Comparison of ENCODE assay signal across 9 cellular contexts in the genomic region with DNA sequence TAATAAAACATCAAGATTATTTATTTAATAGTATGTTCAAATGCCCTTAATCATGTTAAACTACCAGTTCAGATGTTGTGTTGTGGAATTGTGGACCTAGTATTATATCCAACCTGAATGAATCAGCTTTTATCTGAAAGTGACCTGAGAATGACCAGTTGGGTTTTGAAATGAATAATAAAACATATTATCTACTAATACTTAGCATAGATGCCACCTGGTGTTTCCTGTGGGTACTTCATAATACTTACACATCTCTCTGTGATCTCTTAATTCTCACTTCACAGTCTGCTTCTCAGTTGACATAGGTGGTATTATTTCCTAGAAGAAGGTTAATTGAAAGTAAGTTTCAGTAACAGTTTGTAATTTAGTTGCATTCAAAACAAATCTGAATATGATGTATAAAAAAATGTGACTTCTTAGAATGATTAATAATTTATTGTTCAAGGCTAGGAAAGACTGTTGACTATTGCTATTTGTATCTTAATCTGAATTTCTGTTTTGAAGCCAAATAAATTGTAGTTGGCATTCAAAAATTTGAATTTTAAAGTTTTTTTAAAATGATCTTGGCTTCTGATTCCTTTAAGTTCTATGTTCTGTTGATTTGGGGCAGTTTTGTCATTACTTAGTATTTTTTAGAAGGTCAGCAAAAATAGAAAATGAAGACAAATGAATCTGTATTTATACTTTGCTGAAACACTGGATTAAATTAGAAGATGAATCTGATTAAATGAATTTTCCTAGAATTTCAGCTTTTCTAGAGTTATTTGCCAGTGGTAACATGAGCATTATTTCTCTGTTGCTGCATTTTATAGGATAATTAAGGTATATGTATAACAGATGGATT. TPM values are rescaled to one million over a fixed set of nuclear protein-coding genes. Genes with fewer than 3 reads are reported as not detected.
DNase-seq lines count a peak whose midpoint lies in the region; ATAC-seq and TF ChIP-seq lines count a peak whose summit lies in the region.
"Had no signal": no experiment of that assay in that cellular context is flagged by ENCODE, and none has a peak within 500 bp of the region (broad histone marks: within the 10 kb centered on the region; RNA-seq: fewer than 3 reads in every experiment).

No MANE protein-coding gene starts in this region.

- TF ChIP-seq EP300 in suprapubic skin (IDR thresholded peaks at IDR 0.05) = no peak

- TF ChIP-seq POLR2A in HCT116 (IDR thresholded peaks at IDR 0.05; ENCODE audit: borderline replicate concordance, extremely low read depth, insufficient read depth, insufficient read length) = no peak
- TF ChIP-seq POLR2A in suprapubic skin (IDR thresholded peaks at IDR 0.05) = no peak

- intact Hi-C loops in HCT116 (cut with micrococcal nuclease) = loop anchor here (2.0 to 5.0 kb wide), 2 partner anchors 129 to 212 kb away; no protein-coding TSS in a partner anchor

- BruUV-seq in HCT116 (replicated peaks; lab: Mats Ljungman, UMichigan) = no TSS peak

- peak overlapping the region; percentile 45 for H3K27ac Mint-ChIP-seq in activated naive CD8-positive, alpha-beta T cell treated with anti-CD3 and anti-CD28 coated beads for 36 hours

- H3K9me3 ChIP-seq in HCT116 (ENCODE audit: control insufficient read depth in 1 of 2, insufficient read depth in 1 of 2, low read depth in 1 of 2, low read length in 2 of 2) = no peaks in the 10 kb centered on the region
- H3K9me3 ChIP-seq in suprapubic skin = no peaks in the 10 kb centered on the region
- H3K9me3 ChIP-seq: SJCRH30 had no signal

- H3K9me3 Mint-ChIP-seq in activated naive CD8-positive, alpha-beta T cell treated with anti-CD3 and anti-CD28 coated beads for 36 hours = no peaks in the 10 kb centered on the region

- peaks cover 18% of the 10 kb centered on the region for H3K36me3 Mint-ChIP-seq in activated naive CD8-positive, alpha-beta T cell treated with anti-CD3 and anti-CD28 coated beads for 36 hours

- no peak overlapping the region for H3K4me3 Mint-ChIP-seq in activated naive CD8-positive, alpha-beta T cell treated with anti-CD3 and anti-CD28 coated beads for 36 hours

- peak; percentile 80 for ATAC-seq in HCT116

- no peak overlapping the region for H3K27ac ChIP-seq in HCT116 (ENCODE audit: low read depth, low read length)
- no peak overlapping the region for H3K27ac ChIP-seq in suprapubic skin
- H3K27ac ChIP-seq: SJCRH30 had no signal

- H4K20me1 ChIP-seq in HCT116 (ENCODE audit: insufficient read depth) = no peaks in the 10 kb centered on the region

- H3K9me2 ChIP-seq in HCT116 (ENCODE audit: insufficient read depth) = no peaks in the 10 kb centered on the region

- TF ChIP-seq CTCF in AG09309 (IDR thresholded peaks at IDR 0.05; ENCODE audit: control insufficient read depth, insufficient read depth, low read depth, low read length, missing control alignments) (peak; percentile 49), GM10248 (IDR thresholded peaks at IDR 0.05; ENCODE audit: control extremely low read depth, extremely low read depth, low read depth, missing control alignments) (peak; percentile 43), HCT116 (IDR thresholded peaks at IDR 0.05 in 2 of 3, conservative IDR thresholded peaks at IDR 0.05 in 1 of 3; ENCODE audit: borderline replicate concordance in 1 of 3, insufficient read depth in 1 of 3, low read depth in 2 of 3, low read length in 2 of 3) (peak; percentile 50 to 75 (median 61); a peak in 5 of 6 replicates), suprapubic skin (IDR thresholded peaks at IDR 0.05) (peak; percentile 44 to 49)

- no peak overlapping the region for H3K4me2 ChIP-seq in HCT116 (ENCODE audit: low read length)

- H3K27me3 ChIP-seq in HCT116 (ENCODE audit: insufficient read depth, low read length) = no peaks in the 10 kb centered on the region
- H3K27me3 ChIP-seq in suprapubic skin = no peaks in the 10 kb centered on the region
- H3K27me3 ChIP-seq: SJCRH30 had no signal

- TF ChIP-seq RAD21 in HCT116 (IDR thresholded peaks at IDR 0.05; ENCODE audit: low read depth) = peak; percentile 69

- RAD21 ChIA-PET in HCT116 (lab: Charles Lee; ENCODE audit: low non-redundant PET in 1 of 2, low total read pairs in 2 of 2, uncharacterized antibody in 2 of 2, unreplicated experiment in 2 of 2) = no interaction called here

- no peaks in the 10 kb centered on the region for H3K27me3 Mint-ChIP-seq in activated naive CD8-positive, alpha-beta T cell treated with anti-CD3 and anti-CD28 coated beads for 36 hours

- H3K4me3 ChIP-seq in AG09309 (ENCODE audit: control insufficient read depth, low read depth, low read length) = no peak overlapping the region
- no peak overlapping the region for H3K4me3 ChIP-seq in HCT116 (replicated peaks in 1 of 2; ENCODE audit: low read depth in 1 of 2, low read length in 2 of 2)
- H3K4me3 ChIP-seq in suprapubic skin = no peak overlapping the region
- H3K4me3 ChIP-seq: SJCRH30 had no signal

- H3K9ac ChIP-seq in HCT116 (ENCODE audit: low read length) = no peak overlapping the region

- H3K79me2 ChIP-seq in HCT116 (ENCODE audit: insufficient read depth, low read length) = no peaks in the 10 kb centered on the region; the same call in 1 of the 2 replicates

- H3K4me1 Mint-ChIP-seq in activated naive CD8-positive, alpha-beta T cell treated with anti-CD3 and anti-CD28 coated beads for 36 hours = peaks cover 12% of the 10 kb centered on the region

- no peak overlapping the region for H2AFZ ChIP-seq in HCT116 (ENCODE audit: low read depth, low read length, poor library complexity, severe bottlenecking)

- H3K36me3 ChIP-seq in HCT116 (ENCODE audit: control insufficient read depth in 1 of 2, insufficient read depth in 2 of 2, low read length in 2 of 2) = peaks cover 4 to 6% of the 10 kb centered on the region in 2 experiments; a peak in 1 of 4 replicates
- H3K36me3 ChIP-seq in suprapubic skin = peaks cover 55% of the 10 kb centered on the region

- DNase-seq in AG09309 (ENCODE audit: low read depth) (peak; percentile 23), GM10248 (ENCODE audit: extremely low spot score) (peak; percentile 44), HCT116 (ENCODE audit: low read depth, low spot score) (peak; percentile 31), MV-4-11 (lab: John Stamatoyannopoulos, UW) (peak; percentile 36), inferior parietal cortex (ENCODE audit: extremely low spot score) (peak; percentile 72), suprapubic skin (ENCODE audit: low spot score in 2 of 2) (no peak), NCI-H128 (lab: John Stamatoyannopoulos, UW; ENCODE audit: unreplicated experiment) (no peak)
- no peak for DNase-seq in activated naive CD8-positive, alpha-beta T cell treated with anti-CD3 and anti-CD28 coated beads for 36 hours

- H3K4me1 ChIP-seq in HCT116 (ENCODE audit: control insufficient read depth in 1 of 2, insufficient read depth in 2 of 2, low read length in 2 of 2) (no peaks in the 10 kb centered on the region), suprapubic skin (no peaks in the 10 kb centered on the region)
- H3K4me1 ChIP-seq: SJCRH30 had no signal

- CTCF ChIA-PET in GM10248 (lab: Yijun Ruan, JAX) (interaction anchor here (0.6 to 8.7 kb wide), 13 partner anchors 9 to 145 kb away, joined by 3 to 80 read pairs (median 3); a partner anchor contains a TSS), HCT116 (lab: Charles Lee) (interaction anchor here (0.6 to 3.2 kb wide), 2 partner anchors 9 to 130 kb away, joined by 4 to 17 read pairs; no protein-coding TSS in a partner anchor)

- POLR2A ChIA-PET in GM10248 (lab: Yijun Ruan, JAX) = no interaction called here
- POLR2A ChIA-PET in HCT116 (lab: Charles Lee) = no interaction called here

TF ChIP-seq in HCT116, 20 proteins besides CTCF, POLR2A, EP300 and RAD21 (continues in another document):
- TF ChIP-seq POLR2AphosphoS5 (IDR thresholded peaks at IDR 0.05; ENCODE audit: low read depth, low read length) = no peak
- no peak for TF ChIP-seq SP1 (IDR thresholded peaks at IDR 0.05; ENCODE audit: low read depth)
- TF ChIP-seq, protein P1, sequence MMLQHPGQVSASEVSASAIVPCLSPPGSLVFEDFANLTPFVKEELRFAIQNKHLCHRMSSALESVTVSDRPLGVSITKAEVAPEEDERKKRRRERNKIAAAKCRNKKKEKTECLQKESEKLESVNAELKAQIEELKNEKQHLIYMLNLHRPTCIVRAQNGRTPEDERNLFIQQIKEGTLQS (IDR thresholded peaks at IDR 0.05) = no peak
- TF ChIP-seq EZH2 (IDR thresholded peaks at IDR 0.05) = no peak
- no peak for TF ChIP-seq CEBPB (IDR thresholded peaks at IDR 0.05; ENCODE audit: low read depth)
- TF ChIP-seq EGR1 (IDR thresholded peaks at IDR 0.05; ENCODE audit: low read depth) = no peak
- no peak for TF ChIP-seq CBX3 (IDR thresholded peaks at IDR 0.05; ENCODE audit: low read depth)
- TF ChIP-seq, protein P2, sequence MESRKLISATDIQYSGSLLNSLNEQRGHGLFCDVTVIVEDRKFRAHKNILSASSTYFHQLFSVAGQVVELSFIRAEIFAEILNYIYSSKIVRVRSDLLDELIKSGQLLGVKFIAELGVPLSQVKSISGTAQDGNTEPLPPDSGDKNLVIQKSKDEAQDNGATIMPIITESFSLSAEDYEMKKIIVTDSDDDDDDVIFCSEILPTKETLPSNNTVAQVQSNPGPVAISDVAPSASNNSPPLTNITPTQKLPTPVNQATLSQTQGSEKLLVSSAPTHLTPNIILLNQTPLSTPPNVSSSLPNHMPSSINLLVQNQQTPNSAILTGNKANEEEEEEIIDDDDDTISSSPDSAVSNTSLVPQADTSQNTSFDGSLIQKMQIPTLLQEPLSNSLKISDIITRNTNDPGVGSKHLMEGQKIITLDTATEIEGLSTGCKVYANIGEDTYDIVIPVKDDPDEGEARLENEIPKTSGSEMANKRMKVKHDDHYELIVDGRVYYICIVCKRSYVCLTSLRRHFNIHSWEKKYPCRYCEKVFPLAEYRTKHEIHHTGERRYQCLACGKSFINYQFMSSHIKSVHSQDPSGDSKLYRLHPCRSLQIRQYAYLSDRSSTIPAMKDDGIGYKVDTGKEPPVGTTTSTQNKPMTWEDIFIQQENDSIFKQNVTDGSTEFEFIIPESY (IDR thresholded peaks at IDR 0.05; ENCODE audit: extremely low read depth, insufficient replicate concordance, low read length) = no peak
- TF ChIP-seq ZFX (IDR thresholded peaks at IDR 0.05) = no peak
- TF ChIP-seq ELF1 (IDR thresholded peaks at IDR 0.05; ENCODE audit: borderline replicate concordance, low read depth) = no peak
- TF ChIP-seq SIN3A (IDR thresholded peaks at IDR 0.05; ENCODE audit: low read depth) = no peak
- no peak for TF ChIP-seq JUND (IDR thresholded peaks at IDR 0.05)

RNA-seq across cellular contexts. Expression of a gene that starts 48.2 kb away (rescaled TPM):
- total RNA-seq in HCT116 (2021; ENCODE audit: unreplicated experiment) (42.9 TPM), suprapubic skin (10 to 100 TPM; 23.3 to 28.6 (median 25.0) TPM)
- polyA plus RNA-seq in HCT116 (2012) = 12.5 and 19.4 TPM in 2 replicates
- 100 to 1,000 TPM; 164 to 175 TPM for total RNA-seq in activated naive CD8-positive, alpha-beta T cell treated with anti-CD3 and anti-CD28 coated beads for 36 hours

RNA-seq across cellular contexts. Expression of a gene that starts 49.5 kb away (rescaled TPM):
- total RNA-seq in HCT116 (2021; ENCODE audit: unreplicated experiment) (43.5 TPM), suprapubic skin (10 to 100 TPM; 11.7 to 24.8 (median 19.0) TPM)
- polyA plus RNA-seq in HCT116 (2012) = 19.8 and 28.3 TPM in 2 replicates
- total RNA-seq in activated naive CD8-positive, alpha-beta T cell treated with anti-CD3 and anti-CD28 coated beads for 36 hours = 10 to 100 TPM; 59.6 to 62.5 TPM

RNA-seq across cellular contexts. Expression of a gene that starts 58.3 kb away (rescaled TPM):
- 55.1 TPM for total RNA-seq in HCT116 (2021; ENCODE audit: unreplicated experiment)
- polyA plus RNA-seq in HCT116 (2012) = 13.3 and 19.8 TPM in 2 replicates
- 10 to 100 TPM; 73.4 to 77.1 TPM for total RNA-seq in activated naive CD8-positive, alpha-beta T cell treated with anti-CD3 and anti-CD28 coated beads for 36 hours
- total RNA-seq in suprapubic skin = 10 to 100 TPM; 12.0 to 23.7 (median 20.8) TPM

Comparison
In these comparisons a context has a peak if more than half of its experiments do, and no peak if none do; other contexts are left out.
1. DNase-seq: peak in AG09309 (single experiment), GM10248 (single experiment), HCT116 (single experiment), MV-4-11 (single experiment) and inferior parietal cortex (single experiment); none in activated naive CD8-positive, alpha-beta T cell treated with anti-CD3 and anti-CD28 coated beads for 36 hours (single experiment), suprapubic skin (0 of 2) and NCI-H128 (single experiment).
2. Peak in every context shown above with its lines, with median percentiles within 50 percentile points of each other: CTCF ChIP-seq.